Comparison of ENCODE assay signal across 12 cellular contexts in genomic region chr21:43825936-43826622, GRCh38. TPM values are rescaled to one million over a fixed set of nuclear protein-coding genes. Genes with fewer than 3 reads are reported as not detected.
DNase-seq lines count a peak whose midpoint lies in the region; ATAC-seq and TF ChIP-seq lines count a peak whose summit lies in the region.
"Had no signal": no experiment of that assay in that cellular context is flagged by ENCODE, and none has a peak within 500 bp of the region (broad histone marks: within the 10 kb centered on the region; RNA-seq: fewer than 3 reads in every experiment).

No MANE protein-coding gene starts in this region.

- in situ Hi-C loops in astrocyte of the cerebellum (cut with HindIII; ENCODE audit: low sequenced_read_pairs): no loop called here

- H3K9me3 ChIP-seq in HCT116 (ENCODE audit: control insufficient read depth in 1 of 2, insufficient read depth in 1 of 2, low read depth in 1 of 2, low read length in 2 of 2) (no peaks in the 10 kb centered on the region), liver (ENCODE audit: control insufficient read depth in 4 of 4, low read length in 3 of 4) (no peaks in the 10 kb centered on the region)
- H3K9me3 ChIP-seq: tibial nerve had no signal

- WGBS in liver: 48% methylated on average over 31 of the region's 31 CpGs

- no TSS peak for BruUV-seq in HCT116 (replicated peaks; lab: Mats Ljungman, UMichigan)

- no peaks in the 10 kb centered on the region for H4K20me1 ChIP-seq in HCT116 (ENCODE audit: insufficient read depth)
- H4K20me1 ChIP-seq: BLaER1 treated with 17β-estradiol and CSF1 and Interleukin-3, amounts not matched to agents 10 nM and 100 nM had no signal

- H3K27me3 ChIP-seq in HCT116 (ENCODE audit: insufficient read depth, low read length): no peaks in the 10 kb centered on the region
- no peaks in the 10 kb centered on the region for H3K27me3 ChIP-seq in liver (ENCODE audit: control insufficient read depth in 4 of 4, insufficient read depth in 4 of 4, low read length in 3 of 4)
- H3K27me3 ChIP-seq: BLaER1 treated with 17β-estradiol and CSF1 and Interleukin-3, amounts not matched to agents 10 nM and 100 nM had no signal

- TF ChIP-seq RAD21 in HCT116 (IDR thresholded peaks at IDR 0.05; ENCODE audit: low read depth): no peak
- TF ChIP-seq RAD21 in liver (IDR thresholded peaks at IDR 0.05): peak in 1 of 2 donors; percentile 46

- H3K4me3 ChIP-seq in HCT116 (replicated peaks in 1 of 2; ENCODE audit: low read depth in 1 of 2, low read length in 2 of 2): no peak overlapping the region
- no peak overlapping the region for H3K4me3 ChIP-seq in astrocyte of the cerebellum (ENCODE audit: low read depth, low read length)
- H3K4me3 ChIP-seq in liver (ENCODE audit: low read depth in 1 of 3, low read length in 3 of 3): no peak overlapping the region
- H3K4me3 ChIP-seq: BLaER1 treated with 17β-estradiol and CSF1 and Interleukin-3, amounts not matched to agents 10 nM and 100 nM; lung; tibial nerve had no signal

- 0 out of 2 replicates have a peak, but pooled peaks have one; percentile 15 for TF ChIP-seq CTCF in 22Rv1 (IDR thresholded peaks at IDR 0.05)
- TF ChIP-seq CTCF in HCT116 (IDR thresholded peaks at IDR 0.05 in 2 of 3, conservative IDR thresholded peaks at IDR 0.05 in 1 of 3; ENCODE audit: borderline replicate concordance in 1 of 3, insufficient read depth in 1 of 3, low read depth in 2 of 3, low read length in 2 of 3): peak in 2 of 3 experiments; percentile 25 to 34; a peak in 4 of 6 replicates
- TF ChIP-seq CTCF in astrocyte of the cerebellum (IDR thresholded peaks at IDR 0.05; ENCODE audit: low read depth, low read length, missing control alignments): peak; percentile 16
- peak; percentile 23 for TF ChIP-seq CTCF in liver (IDR thresholded peaks at IDR 0.05; ENCODE audit: low read depth, low read length, missing input control)

- no peaks in the 10 kb centered on the region for H3K9me2 ChIP-seq in HCT116 (ENCODE audit: insufficient read depth)

- POLR2A ChIA-PET in HCT116 (lab: Charles Lee): no interaction called here

- H3K79me2 ChIP-seq in HCT116 (ENCODE audit: insufficient read depth, low read length): no peaks in the 10 kb centered on the region

- H3K36me3 ChIP-seq in HCT116 (ENCODE audit: control insufficient read depth in 1 of 2, insufficient read depth in 2 of 2, low read length in 2 of 2) (no peaks in the 10 kb centered on the region), liver (ENCODE audit: control insufficient read depth in 4 of 4, insufficient read depth in 3 of 4, low read depth in 1 of 4, low read length in 3 of 4) (no peaks in the 10 kb centered on the region)
- H3K36me3 ChIP-seq: tibial nerve had no signal

- H3K27ac ChIP-seq in 22Rv1 (no peak overlapping the region), HCT116 (ENCODE audit: low read depth, low read length) (no peak overlapping the region), liver (ENCODE audit: low read depth in 1 of 2, low read length in 2 of 2) (no peak overlapping the region)
- H3K27ac ChIP-seq: tibial nerve had no signal

- intact Hi-C loops in HCT116 (cut with micrococcal nuclease): no loop called here

- H2AFZ ChIP-seq in HCT116 (ENCODE audit: low read depth, low read length, poor library complexity, severe bottlenecking): no peak overlapping the region

- H3K9ac ChIP-seq in HCT116 (ENCODE audit: low read length) (no peak overlapping the region), liver (ENCODE audit: low read depth in 1 of 2, low read length in 2 of 2) (no peak overlapping the region)
- H3K9ac ChIP-seq: BLaER1 treated with 17β-estradiol and CSF1 and Interleukin-3, amounts not matched to agents 10 nM and 100 nM had no signal

- CTCF ChIA-PET in HCT116 (lab: Charles Lee): no interaction called here

- DNase-seq in HCT116 (ENCODE audit: low read depth, low spot score): no peak
- DNase-seq in astrocyte of the cerebellum (ENCODE audit: low read depth): no peak
- no peak for DNase-seq in germinal center (ENCODE audit: low spot score)
- DNase-seq in superior temporal gyrus (ENCODE audit: extremely low spot score): no peak
- DNase-seq: activated T-cell treated with anti-CD3 and anti-CD28 coated beads, Interleukin-2, amount 50 U/mL, for 4 hours had no signal

- no peak overlapping the region for H3K4me2 ChIP-seq in HCT116 (ENCODE audit: low read length)

- H3K4me1 ChIP-seq in HCT116 (ENCODE audit: control insufficient read depth in 1 of 2, insufficient read depth in 2 of 2, low read length in 2 of 2) (peaks cover 0 to 24% of the 10 kb centered on the region in 2 experiments; a peak in 2 of 4 replicates), liver (ENCODE audit: control insufficient read depth in 4 of 4, insufficient read depth in 4 of 4, low read length in 3 of 4) (peaks cover 0 to 4% (median 0%) of the 10 kb centered on the region in 4 donors)
- H3K4me1 ChIP-seq: tibial nerve had no signal

- ATAC-seq in HCT116 (peak; percentile 61), HG02759 (IDR thresholded peaks at IDR 0.05; ENCODE audit: unreplicated experiment) (no peak), GM18858 (IDR thresholded peaks at IDR 0.05; ENCODE audit: unreplicated experiment) (no peak)

- RAD21 ChIA-PET in HCT116 (lab: Charles Lee; ENCODE audit: low non-redundant PET in 1 of 2, low total read pairs in 2 of 2, uncharacterized antibody in 2 of 2, unreplicated experiment in 2 of 2): no interaction called here

- no peak for TF ChIP-seq POLR2A in HCT116 (IDR thresholded peaks at IDR 0.05; ENCODE audit: borderline replicate concordance, extremely low read depth, insufficient read depth, insufficient read length)

TF ChIP-seq in HCT116, 20 proteins besides CTCF, POLR2A, EP300 and RAD21 (continues in another document):
- no peak for TF ChIP-seq EZH2phosphoT487 (IDR thresholded peaks at IDR 0.05; ENCODE audit: borderline replicate concordance)
- no peak for TF ChIP-seq EZH2 (IDR thresholded peaks at IDR 0.05)
- no peak for TF ChIP-seq FOSL1 (IDR thresholded peaks at IDR 0.05; ENCODE audit: low read depth)
- no peak for TF ChIP-seq REST (IDR thresholded peaks at IDR 0.05; ENCODE audit: low read depth)

TF ChIP-seq in liver, 16 proteins besides CTCF, POLR2A, EP300 and RAD21:
- no peak for TF ChIP-seq GABPA (IDR thresholded peaks at IDR 0.05 in 1 of 2, conservative IDR thresholded peaks at IDR 0.05 in 1 of 2)

RNA-seq across cellular contexts. Expression of gene RRP1, which starts 36.7 kb away (rescaled TPM):
- total RNA-seq in HCT116 (2021; ENCODE audit: unreplicated experiment) (53.9 TPM), liver (10 to 100 TPM in 1 of 2 donors, 1 to 10 TPM in 1; 5.4 to 15.0 TPM)
- polyA plus RNA-seq in HCT116 (2012): 33.9 and 34.2 TPM in 2 replicates
- polyA plus RNA-seq in liver: 1 to 10 TPM; 7.4 to 8.0 TPM

RNA-seq across cellular contexts. Expression of gene AGPAT3, which starts 38.9 kb away (rescaled TPM):
- total RNA-seq in HCT116 (2021; ENCODE audit: unreplicated experiment) (54.1 TPM), liver (100 to 1,000 TPM in 1 of 2 donors, 10 to 100 TPM in 1; 60.7 to 148 TPM)
- polyA plus RNA-seq in HCT116 (2012): 32.3 and 38.2 TPM in 2 replicates
- polyA plus RNA-seq in liver: 10 to 100 TPM; 32.3 to 58.9 TPM

RNA-seq across cellular contexts. Expression of gene CSTB, which starts 50.0 kb away (rescaled TPM):
- total RNA-seq in HCT116 (2021; ENCODE audit: unreplicated experiment) (57.5 TPM), liver (1 to 10 TPM; 3.8 to 7.7 TPM)
- polyA plus RNA-seq in HCT116 (2012): 114 and 120 TPM in 2 replicates
- 10 to 100 TPM; 59.8 to 62.4 TPM for polyA plus RNA-seq in liver
